ENCODE assay signal across 8 cellular contexts in the genomic region with DNA sequence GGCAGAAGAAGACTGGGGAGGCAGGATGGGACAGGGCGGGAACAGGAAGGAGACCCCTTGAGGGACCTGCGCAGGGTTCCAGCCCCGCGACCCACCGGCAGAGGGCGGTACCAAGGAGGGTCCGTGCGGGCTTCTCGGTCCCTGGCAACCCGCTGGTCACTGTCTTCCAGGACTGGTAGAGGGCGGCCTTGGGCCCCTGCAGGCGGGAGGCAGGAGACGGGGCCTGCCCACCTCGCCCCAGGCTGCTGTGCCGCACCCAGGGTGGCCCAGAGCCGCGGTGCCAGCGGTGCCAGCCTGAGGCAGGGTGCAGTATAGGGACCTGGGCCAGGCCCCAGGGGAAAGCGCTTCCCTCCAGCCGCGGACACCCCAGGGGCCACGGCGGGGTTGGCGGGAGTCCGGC. TPM values are rescaled to one million over a fixed set of nuclear protein-coding genes. Genes with fewer than 3 reads are reported as not detected.
DNase-seq lines count a peak whose midpoint lies in the region; FAIRE-seq and TF ChIP-seq lines count a peak whose summit lies in the region.

No MANE protein-coding gene starts in this region.

- H3K4me3 ChIP-seq in astrocyte of the spinal cord (ENCODE audit: low read depth, low read length) (no peak overlapping the region), keratinocyte (ENCODE audit: control insufficient read depth in 2 of 3, extremely low read depth in 1 of 3, insufficient read depth in 2 of 3, low read depth in 1 of 3, low read length in 3 of 3) (no peak overlapping the region)

- FAIRE-seq in D721Med (lab: Jason Lieb, UNC): no peak
- FAIRE-seq in keratinocyte (lab: Jason Lieb, UNC): no peak
- FAIRE-seq in HTR-8/SVneo (lab: Jason Lieb, UNC): no peak

- dilution Hi-C loops in keratinocyte (cut with MboI; ENCODE audit: extremely low pct_ligation_motif_present, low sequenced_read_pairs): no loop called here

- H3K27me3 ChIP-seq in keratinocyte (ENCODE audit: control insufficient read depth, extremely low read depth, insufficient read depth, low read length): peaks cover 5% of the 10 kb centered on the region

- TF ChIP-seq CTCF in D721Med (IDR thresholded peaks at IDR 0.05; ENCODE audit: insufficient read depth, missing control alignments): peak; percentile 25
- peak; percentile 70 for TF ChIP-seq CTCF in astrocyte of the spinal cord (IDR thresholded peaks at IDR 0.05; ENCODE audit: low read depth, low read length)
- peak; percentile 43 to 68 (median 48) for TF ChIP-seq CTCF in keratinocyte (optimal IDR thresholded peaks at IDR 0.05 in 1 of 3, IDR thresholded peaks at IDR 0.05 in 1 of 3, conservative IDR thresholded peaks at IDR 0.05 in 1 of 3; ENCODE audit: extremely low read depth in 1 of 3, insufficient read depth in 2 of 3, low read length in 3 of 3)

- no peaks in the 10 kb centered on the region for H3K4me1 ChIP-seq in keratinocyte (ENCODE audit: control insufficient read depth, extremely low read depth, insufficient read depth, low read length)

- H3K9ac ChIP-seq in keratinocyte (ENCODE audit: control insufficient read depth, extremely low read depth, insufficient read depth, low read length): no peak overlapping the region

- no peaks in the 10 kb centered on the region for H3K36me3 ChIP-seq in keratinocyte (ENCODE audit: control insufficient read depth in 2 of 2, extremely low read depth in 1 of 2, insufficient read depth in 2 of 2, low read length in 2 of 2)

- H2AFZ ChIP-seq in keratinocyte (ENCODE audit: control insufficient read depth, low read length): peak overlapping the region; percentile 15

- H3K4me2 ChIP-seq in keratinocyte (ENCODE audit: control insufficient read depth, extremely low read depth, insufficient read depth, low read depth, low read length): peak overlapping the region; percentile 32

- DNase-seq in D721Med (ENCODE audit: insufficient read length, low spot score) (no peak), T-helper 1 cell (peak; percentile 12 to 49 (median 27)), astrocyte of the spinal cord (ENCODE audit: low read depth, low spot score) (no peak), keratinocyte (ENCODE audit: low read depth, low spot score) (no peak), SIG-M5 (lab: John Stamatoyannopoulos, UW) (no peak), NCI-H82 treated with DMSO at 0.1 percent for 48 hours (lab: John Stamatoyannopoulos, UW; ENCODE audit: unreplicated experiment) (no peak), HTR-8/SVneo (ENCODE audit: insufficient read length, low spot score) (no peak)
- peak; percentile 36 to 65 for DNase-seq in stimulated activated CD4-positive, alpha-beta T cell treated with anti-CD3 and anti-CD28 coated beads, Interleukin-1b, Interleukin-23, amount 100 ng/mL, for 4 hours (ENCODE audit: low read depth in 2 of 2)

- no peaks in the 10 kb centered on the region for H3K9me3 ChIP-seq in keratinocyte (ENCODE audit: control insufficient read depth, low read depth, low read length)

- H3K9me1 ChIP-seq in keratinocyte (ENCODE audit: control insufficient read depth, extremely low read depth, insufficient read depth, low read length): no peaks in the 10 kb centered on the region

- no peaks in the 10 kb centered on the region for H4K20me1 ChIP-seq in keratinocyte (ENCODE audit: control insufficient read depth, extremely low read depth, insufficient read depth, low read length)

- no peaks in the 10 kb centered on the region for H3K79me2 ChIP-seq in keratinocyte (ENCODE audit: control insufficient read depth, insufficient read depth, low read length)

- in situ Hi-C loops in astrocyte of the spinal cord (cut with HindIII; ENCODE audit: low sequenced_read_pairs): no loop called here

- H3K27ac ChIP-seq in keratinocyte (ENCODE audit: control insufficient read depth, insufficient read depth, low read length): no peak overlapping the region

RNA-seq across cellular contexts. Expression of a gene that starts 34.5 kb away (rescaled TPM):
- polyA plus RNA-seq in keratinocyte: 0.05 to 0.06 TPM in 2 of 3 replicates, not detected in the other
- not detected for polyA plus RNA-seq in keratinocyte (2011; ENCODE audit: low read depth)
- polyA plus RNA-seq in keratinocyte (2011; cell fraction: cytosol; rRNA removed): not detected in 2 replicates
- polyA plus RNA-seq in keratinocyte (2011; cell fraction: nucleus; rRNA removed): 0.15 and 0.48 TPM in 2 replicates
- 0.20 TPM in 1 of 2 replicates, not detected in the other for polyA plus RNA-seq in keratinocyte (2012; ENCODE audit: low replicate concordance)
- not detected in 3 replicates for polyA minus RNA-seq in keratinocyte
- not detected for polyA minus RNA-seq in keratinocyte (2011; cell fraction: cytosol; rRNA and poly(A)+ RNA removed)
- 0.32 TPM in 1 of 2 replicates, not detected in the other for polyA minus RNA-seq in keratinocyte (2011; cell fraction: nucleus; rRNA and poly(A)+ RNA removed)

Comparison
In these comparisons a context has a peak if more than half of its experiments do, and no peak if none do; other contexts are left out.
1. DNase-seq: peak in T-helper 1 cell (5 of 5) and stimulated activated CD4-positive, alpha-beta T cell treated with anti-CD3 and anti-CD28 coated beads, Interleukin-1b, Interleukin-23, amount 100 ng/mL, for 4 hours (2 of 2); none in D721Med (single experiment), astrocyte of the spinal cord (single experiment), keratinocyte (single experiment), SIG-M5 (single experiment), NCI-H82 treated with DMSO at 0.1 percent for 48 hours (single experiment) and HTR-8/SVneo (single experiment).
2. Peak in every context shown above with its lines, with median percentiles within 50 percentile points of each other: CTCF ChIP-seq.